ENCODE assay signal across 23 cellular contexts in genomic region chr1:201565024-201565730, GRCh38. TPM values are rescaled to one million over a fixed set of nuclear protein-coding genes. Genes with fewer than 3 reads are reported as not detected.
DNase-seq lines count a peak whose midpoint lies in the region; ATAC-seq and TF ChIP-seq lines count a peak whose summit lies in the region.
"Had no signal": no experiment of that assay in that cellular context is flagged by ENCODE, and none has a peak within 500 bp of the region (broad histone marks: within the 10 kb centered on the region; RNA-seq: fewer than 3 reads in every experiment).

No MANE protein-coding gene starts in this region.

- H3K9me3 Mint-ChIP-seq in activated naive CD8-positive, alpha-beta T cell treated with anti-CD3 and anti-CD28 coated beads, Interleukin-2, amount 50 U/mL, for 24 hours, result no peaks in the 10 kb centered on the region
- H3K9me3 Mint-ChIP-seq: activated naive CD4-positive, alpha-beta T cell treated with anti-CD3 and anti-CD28 coated beads, Interleukin-2, amount 10 ng/mL, durations not matched to agents 7 days and 5 days; CD8-positive, alpha-beta memory T cell; central memory CD8-positive, alpha-beta T cell; GM23338; naive thymus-derived CD4-positive, alpha-beta T cell; stimulated activated effector memory CD8-positive, alpha-beta T cell treated with anti-CD3 and anti-CD28 coated beads, Interleukin-12 subunit alpha, Interleukin-12 subunit beta, amount 100 ng/mL, for 72 hours had no signal

- TF ChIP-seq CTCF in heart left ventricle (IDR thresholded peaks at IDR 0.05), result no peak
- peak in 14 of 56 donors; percentile 16 to 59 (median 32) for TF ChIP-seq CTCF in dorsolateral prefrontal cortex (IDR thresholded peaks at IDR 0.05 in 54 of 56, conservative IDR thresholded peaks at IDR 0.05 in 2 of 56; ENCODE audit: low read depth in 1 of 56, partially characterized antibody in 56 of 56)
- no peak for TF ChIP-seq CTCF in thoracic aorta (IDR thresholded peaks at IDR 0.05)

- H3K4me1 ChIP-seq in heart left ventricle, result peaks cover 22 to 94% (median 69%) of the 10 kb centered on the region in 12 donors
- H3K4me1 ChIP-seq in right cardiac atrium (ENCODE audit: control insufficient read depth, insufficient read depth, low read length), result peaks cover 15% of the 10 kb centered on the region
- H3K4me1 ChIP-seq in muscle layer of colon (ENCODE audit: insufficient read depth, low read length), result peaks cover 31% of the 10 kb centered on the region
- peaks cover 14 to 52% of the 10 kb centered on the region in 2 donors for H3K4me1 ChIP-seq in thoracic aorta (ENCODE audit: control insufficient read depth in 1 of 2, low read depth in 2 of 2)

- H3K27me3 ChIP-seq in heart left ventricle, result no peaks in the 10 kb centered on the region
- no peaks in the 10 kb centered on the region for H3K27me3 ChIP-seq in right cardiac atrium (ENCODE audit: control insufficient read depth, insufficient read depth)
- no peaks in the 10 kb centered on the region for H3K27me3 ChIP-seq in dorsolateral prefrontal cortex
- H3K27me3 ChIP-seq in muscle layer of colon (ENCODE audit: control insufficient read depth in 1 of 2, insufficient read depth in 2 of 2, low read length in 2 of 2), result no peaks in the 10 kb centered on the region
- no peaks in the 10 kb centered on the region for H3K27me3 ChIP-seq in thoracic aorta (replicated peaks; ENCODE audit: insufficient read depth)
- H3K27me3 ChIP-seq: gastroesophageal sphincter, SJSA1, upper lobe of right lung had no signal

- H3K27ac Mint-ChIP-seq in activated naive CD8-positive, alpha-beta T cell treated with anti-CD3 and anti-CD28 coated beads, Interleukin-2, amount 50 U/mL, for 24 hours, result no peak overlapping the region
- H3K27ac Mint-ChIP-seq: activated CD4-positive, alpha-beta T cell treated with anti-CD3 and anti-CD28 coated beads for 36 hours; activated naive CD4-positive, alpha-beta T cell treated with anti-CD3 and anti-CD28 coated beads, Interleukin-2, amount 10 ng/mL, durations not matched to agents 7 days and 5 days; CD8-positive, alpha-beta memory T cell; GM23338; naive thymus-derived CD4-positive, alpha-beta T cell; stimulated activated effector memory CD8-positive, alpha-beta T cell treated with anti-CD3 and anti-CD28 coated beads, Interleukin-12 subunit alpha, Interleukin-12 subunit beta, amount 100 ng/mL, for 72 hours had no signal

- no peak for TF ChIP-seq POLR2A in heart left ventricle (IDR thresholded peaks at IDR 0.05)

- H3K9ac ChIP-seq in muscle layer of colon (ENCODE audit: low read length), result no peak overlapping the region

- no peaks in the 10 kb centered on the region for H3K36me3 ChIP-seq in heart left ventricle
- H3K36me3 ChIP-seq in muscle layer of colon (ENCODE audit: insufficient read depth, low read length), result no peaks in the 10 kb centered on the region
- H3K36me3 ChIP-seq in thoracic aorta, result no peaks in the 10 kb centered on the region
- H3K36me3 ChIP-seq: gastroesophageal sphincter, SJSA1, upper lobe of right lung had no signal

- 66 to 79% (median 72%) methylated on average over 10 to 12 of the region's 12 CpGs for WGBS in heart left ventricle, 4 donors
- WGBS in right cardiac atrium, result 83% methylated on average over 12 of the region's 12 CpGs

- H3K27ac ChIP-seq in heart left ventricle (peak overlapping the region in 10 of 12 donors; percentile 6 to 60 (median 42)), right cardiac atrium (ENCODE audit: low read length) (no peak overlapping the region), dorsolateral prefrontal cortex (peak overlapping the region; percentile 23 to 98 (median 93)), muscle layer of colon (ENCODE audit: low read depth, low read length) (peak overlapping the region; percentile 48), thoracic aorta (peak overlapping the region; percentile 71 to 73)
- H3K27ac ChIP-seq: SJSA1, upper lobe of right lung had no signal

- DNase-seq in heart left ventricle (no peak), right cardiac atrium (no peak), dorsolateral prefrontal cortex (peak; percentile 26 to 98 (median 93)), thoracic aorta (ENCODE audit: low spot score) (no peak)
- DNase-seq in activated naive CD8-positive, alpha-beta T cell treated with anti-CD3 and anti-CD28 coated beads, Interleukin-2, amount 50 U/mL, for 24 hours, result no peak
- DNase-seq in activated T-cell treated with anti-CD3 and anti-CD28 coated beads, Interleukin-2, amount 50 U/mL, for 48 hours, result no peak
- DNase-seq: activated CD4-positive, alpha-beta T cell treated with anti-CD3 and anti-CD28 coated beads for 36 hours; activated CD8-positive, alpha-beta memory T cell treated with anti-CD3 and anti-CD28 coated beads, Interleukin-2, amount 50 U/mL, for 48 hours; activated naive CD4-positive, alpha-beta T cell treated with anti-CD3 and anti-CD28 coated beads, Interleukin-2, amount 10 ng/mL, durations not matched to agents 7 days and 5 days; CD8-positive, alpha-beta memory T cell; naive thymus-derived CD4-positive, alpha-beta T cell; NCI-H1930; NCI-H510A treated with DMSO at 0.1 percent for 48 hours; retina; T-helper 9 cell; upper lobe of right lung had no signal

- H3K4me3 Mint-ChIP-seq in activated naive CD8-positive, alpha-beta T cell treated with anti-CD3 and anti-CD28 coated beads, Interleukin-2, amount 50 U/mL, for 24 hours, result no peak overlapping the region
- H3K4me3 Mint-ChIP-seq: activated CD4-positive, alpha-beta T cell treated with anti-CD3 and anti-CD28 coated beads for 36 hours; activated naive CD4-positive, alpha-beta T cell treated with anti-CD3 and anti-CD28 coated beads, Interleukin-2, amount 10 ng/mL, durations not matched to agents 7 days and 5 days; CD8-positive, alpha-beta memory T cell; central memory CD8-positive, alpha-beta T cell; GM23338; naive thymus-derived CD4-positive, alpha-beta T cell; stimulated activated effector memory CD8-positive, alpha-beta T cell treated with anti-CD3 and anti-CD28 coated beads, Interleukin-12 subunit alpha, Interleukin-12 subunit beta, amount 100 ng/mL, for 72 hours had no signal

- ATAC-seq in heart left ventricle, result peak in 2 of 4 donors; percentile 29 to 30
- no peak for ATAC-seq in right cardiac atrium
- ATAC-seq in thoracic aorta (ENCODE audit: insufficient number of reproducible peaks, low FRiP score, low read depth), result no peak
- ATAC-seq in activated naive CD8-positive, alpha-beta T cell treated with anti-CD3 and anti-CD28 coated beads, Interleukin-2, amount 50 U/mL, for 24 hours, result no peak
- no peak for ATAC-seq in GM18873 (IDR thresholded peaks at IDR 0.05; ENCODE audit: low FRiP score, unreplicated experiment)
- ATAC-seq: activated CD4-positive, alpha-beta T cell treated with anti-CD3 and anti-CD28 coated beads for 36 hours; gastroesophageal sphincter; GM23338; naive thymus-derived CD4-positive, alpha-beta T cell; stimulated activated effector memory CD8-positive, alpha-beta T cell treated with anti-CD3 and anti-CD28 coated beads, Interleukin-12 subunit alpha, Interleukin-12 subunit beta, amount 100 ng/mL, for 72 hours; upper lobe of right lung had no signal

- no peaks in the 10 kb centered on the region for H3K4me1 Mint-ChIP-seq in activated naive CD8-positive, alpha-beta T cell treated with anti-CD3 and anti-CD28 coated beads, Interleukin-2, amount 50 U/mL, for 24 hours
- H3K4me1 Mint-ChIP-seq: activated CD4-positive, alpha-beta T cell treated with anti-CD3 and anti-CD28 coated beads for 36 hours; CD8-positive, alpha-beta memory T cell; central memory CD8-positive, alpha-beta T cell; naive thymus-derived CD4-positive, alpha-beta T cell had no signal

- no peaks in the 10 kb centered on the region for H3K36me3 Mint-ChIP-seq in activated naive CD8-positive, alpha-beta T cell treated with anti-CD3 and anti-CD28 coated beads, Interleukin-2, amount 50 U/mL, for 24 hours (ENCODE audit: low read depth)
- H3K36me3 Mint-ChIP-seq: activated naive CD4-positive, alpha-beta T cell treated with anti-CD3 and anti-CD28 coated beads, Interleukin-2, amount 10 ng/mL, durations not matched to agents 7 days and 5 days; CD8-positive, alpha-beta memory T cell; naive thymus-derived CD4-positive, alpha-beta T cell; stimulated activated effector memory CD8-positive, alpha-beta T cell treated with anti-CD3 and anti-CD28 coated beads, Interleukin-12 subunit alpha, Interleukin-12 subunit beta, amount 100 ng/mL, for 72 hours had no signal

- H3K9me3 ChIP-seq in heart left ventricle (no peaks in the 10 kb centered on the region), right cardiac atrium (ENCODE audit: control insufficient read depth, low read length) (no peaks in the 10 kb centered on the region), muscle layer of colon (ENCODE audit: low read length) (no peaks in the 10 kb centered on the region), thoracic aorta (no peaks in the 10 kb centered on the region)
- H3K9me3 ChIP-seq: gastroesophageal sphincter, SJSA1, upper lobe of right lung had no signal

- H3K27me3 Mint-ChIP-seq in activated naive CD8-positive, alpha-beta T cell treated with anti-CD3 and anti-CD28 coated beads, Interleukin-2, amount 50 U/mL, for 24 hours, result no peaks in the 10 kb centered on the region
- H3K27me3 Mint-ChIP-seq: activated CD4-positive, alpha-beta T cell treated with anti-CD3 and anti-CD28 coated beads for 36 hours; naive thymus-derived CD4-positive, alpha-beta T cell had no signal

- intact Hi-C loops in heart left ventricle (cut with DNase I) (loop anchor here in 4 of 10 donors (5.0 to 10.0 kb wide), 5 partner anchors 42 to 82 kb away; no protein-coding TSS in a partner anchor), right cardiac atrium (cut with DNase I) (loop anchor here in 1 of 4 donors (10.0 kb wide), 1 partner anchor 70 kb away; no protein-coding TSS in a partner anchor), dorsolateral prefrontal cortex (cut with DNase I) (loop anchor here (2.0 to 5.0 kb wide), 2 partner anchors 33 to 82 kb away; no protein-coding TSS in a partner anchor)

- H3K4me3 ChIP-seq in heart left ventricle (no peak overlapping the region), right cardiac atrium (ENCODE audit: low read length) (no peak overlapping the region), dorsolateral prefrontal cortex (peak overlapping the region in 16 of 59 donors; percentile 4 to 37 (median 18)), muscle layer of colon (ENCODE audit: low read depth in 1 of 2, low read length in 2 of 2) (no peak overlapping the region), thoracic aorta (no peak overlapping the region)
- H3K4me3 ChIP-seq: gastroesophageal sphincter, GM23338, SJSA1, upper lobe of right lung had no signal

RNA-seq across cellular contexts. Expression of gene NAV1, which starts 26.2 kb away (rescaled TPM):
- 100 to 1,000 TPM in 1 of 9 donors, 10 to 100 TPM in 8; 58.0 to 107 (median 85.0) TPM for total RNA-seq in heart left ventricle
- 10 to 100 TPM; 30.5 to 37.6 TPM for polyA plus RNA-seq in heart left ventricle
- total RNA-seq in right cardiac atrium, result 10 to 100 TPM; 13.3 to 29.1 (median 20.6) TPM
- 8.0 TPM for polyA plus RNA-seq in right cardiac atrium
- 100 to 1,000 TPM in 17 of 120 experiments, 10 to 100 TPM in 103; 53.8 to 141 (median 77.6) TPM for total RNA-seq in dorsolateral prefrontal cortex
- total RNA-seq in thoracic aorta, result 100 to 1,000 TPM; 126 to 255 TPM

RNA-seq across cellular contexts. Expression of gene CSRP1, which starts 58.3 kb away (rescaled TPM):
- 100 to 1,000 TPM in 2 of 9 donors, 10 to 100 TPM in 7; 35.8 to 325 (median 78.6) TPM for total RNA-seq in heart left ventricle
- polyA plus RNA-seq in heart left ventricle, result 10 to 100 TPM; 46.6 to 81.7 TPM
- 100 to 1,000 TPM in 3 of 4 donors, 10 to 100 TPM in 1; 97.2 to 343 (median 132) TPM for total RNA-seq in right cardiac atrium
- 121 TPM for polyA plus RNA-seq in right cardiac atrium
- total RNA-seq in dorsolateral prefrontal cortex, result 1,000 to 10,000 TPM in 2 of 120 experiments, 100 to 1,000 TPM in 118; 225 to 1,268 (median 522) TPM
- 1,000 to 10,000 TPM; 2,051 to 3,060 TPM for total RNA-seq in thoracic aorta

Comparison
In these comparisons a context has a peak if more than half of its experiments do, and no peak if none do; other contexts are left out.
1. DNase-seq: peak in dorsolateral prefrontal cortex (10 of 10); none in heart left ventricle (0 of 5), right cardiac atrium (0 of 3), thoracic aorta (single experiment), activated naive CD8-positive, alpha-beta T cell treated with anti-CD3 and anti-CD28 coated beads, Interleukin-2, amount 50 U/mL, for 24 hours (single experiment) and activated T-cell treated with anti-CD3 and anti-CD28 coated beads, Interleukin-2, amount 50 U/mL, for 48 hours (0 of 2).